In the genomic region with DNA sequence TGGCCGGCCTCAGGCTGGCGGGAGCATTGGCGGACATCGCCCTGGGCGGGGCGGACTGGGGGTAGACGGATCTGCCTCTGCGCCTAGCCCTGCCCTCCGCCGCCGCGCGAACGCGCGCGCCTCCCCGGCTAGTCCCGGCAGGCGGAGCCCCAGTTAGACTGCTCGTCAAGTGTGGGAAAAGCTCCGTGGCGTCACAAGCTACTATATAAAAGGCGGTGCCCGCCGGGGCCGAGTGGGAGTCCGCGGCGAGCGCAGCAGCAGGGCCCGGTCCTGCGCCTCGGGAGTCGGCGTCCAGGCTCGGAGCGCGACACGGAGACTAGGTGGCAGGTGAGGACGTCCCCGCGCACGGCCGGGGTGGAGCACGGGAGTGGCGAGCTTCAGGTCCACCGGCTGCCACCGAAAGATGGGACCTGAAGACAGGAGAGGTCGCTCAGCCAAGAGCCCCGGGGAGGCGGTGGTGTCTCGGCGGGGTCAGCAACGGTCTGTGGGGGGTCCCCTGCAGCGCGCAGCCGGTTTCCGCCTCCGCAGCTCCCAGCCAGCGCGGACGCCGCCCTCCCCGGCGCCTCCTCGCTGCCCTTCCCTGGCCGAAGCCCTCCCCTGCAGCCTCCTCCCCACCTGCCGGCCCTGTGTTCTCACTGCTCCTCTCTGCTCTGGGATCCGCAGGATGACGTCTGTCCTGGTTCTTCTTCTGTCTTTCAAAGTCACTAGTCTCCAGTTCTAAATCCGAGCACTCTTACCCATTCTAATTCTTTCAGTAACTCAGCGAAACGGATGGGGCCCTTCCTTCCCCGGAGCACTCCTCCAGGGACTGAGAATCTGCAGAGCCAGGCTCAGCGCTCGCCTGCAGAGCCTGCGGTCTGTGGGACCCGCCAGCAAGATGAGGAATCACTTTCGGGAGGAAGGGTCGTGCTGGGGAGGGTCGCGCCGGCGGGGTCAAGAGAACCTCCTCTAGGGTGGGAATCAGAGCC, we compare ENCODE assay signal across 1 cellular context.
A peak's percentile ranks its signal among the peaks of the same experiment; 100 is the strongest.
TF ChIP-seq lines count a peak whose summit lies in the region.

No MANE protein-coding gene starts in this region.

TF ChIP-seq in HepG2, 621 proteins besides CTCF, POLR2A, EP300 and RAD21 (continued from another document and continues in another):
- TF ChIP-seq, protein P1, sequence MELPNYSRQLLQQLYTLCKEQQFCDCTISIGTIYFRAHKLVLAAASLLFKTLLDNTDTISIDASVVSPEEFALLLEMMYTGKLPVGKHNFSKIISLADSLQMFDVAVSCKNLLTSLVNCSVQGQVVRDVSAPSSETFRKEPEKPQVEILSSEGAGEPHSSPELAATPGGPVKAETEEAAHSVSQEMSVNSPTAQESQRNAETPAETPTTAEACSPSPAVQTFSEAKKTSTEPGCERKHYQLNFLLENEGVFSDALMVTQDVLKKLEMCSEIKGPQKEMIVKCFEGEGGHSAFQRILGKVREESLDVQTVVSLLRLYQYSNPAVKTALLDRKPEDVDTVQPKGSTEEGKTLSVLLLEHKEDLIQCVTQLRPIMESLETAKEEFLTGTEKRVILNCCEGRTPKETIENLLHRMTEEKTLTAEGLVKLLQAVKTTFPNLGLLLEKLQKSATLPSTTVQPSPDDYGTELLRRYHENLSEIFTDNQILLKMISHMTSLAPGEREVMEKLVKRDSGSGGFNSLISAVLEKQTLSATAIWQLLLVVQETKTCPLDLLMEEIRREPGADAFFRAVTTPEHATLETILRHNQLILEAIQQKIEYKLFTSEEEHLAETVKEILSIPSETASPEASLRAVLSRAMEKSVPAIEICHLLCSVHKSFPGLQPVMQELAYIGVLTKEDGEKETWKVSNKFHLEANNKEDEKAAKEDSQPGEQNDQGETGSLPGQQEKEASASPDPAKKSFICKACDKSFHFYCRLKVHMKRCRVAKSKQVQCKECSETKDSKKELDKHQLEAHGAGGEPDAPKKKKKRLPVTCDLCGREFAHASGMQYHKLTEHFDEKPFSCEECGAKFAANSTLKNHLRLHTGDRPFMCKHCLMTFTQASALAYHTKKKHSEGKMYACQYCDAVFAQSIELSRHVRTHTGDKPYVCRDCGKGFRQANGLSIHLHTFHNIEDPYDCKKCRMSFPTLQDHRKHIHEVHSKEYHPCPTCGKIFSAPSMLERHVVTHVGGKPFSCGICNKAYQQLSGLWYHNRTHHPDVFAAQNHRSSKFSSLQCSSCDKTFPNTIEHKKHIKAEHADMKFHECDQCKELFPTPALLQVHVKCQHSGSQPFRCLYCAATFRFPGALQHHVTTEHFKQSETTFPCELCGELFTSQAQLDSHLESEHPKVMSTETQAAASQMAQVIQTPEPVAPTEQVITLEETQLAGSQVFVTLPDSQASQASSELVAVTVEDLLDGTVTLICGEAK (IDR thresholded peaks at IDR 0.05) = no peak
- TF ChIP-seq, protein P1 (CRISPR knock-in tag; IDR thresholded peaks at IDR 0.05) = 0 out of 2 replicates have a peak, but pooled peaks have one; percentile 25
- TF ChIP-seq SIX1 (CRISPR knock-in tag; IDR thresholded peaks at IDR 0.05; ENCODE audit: borderline replicate concordance) = no peak
- peak; percentile 95; the same call in 1 of the 2 replicates for TF ChIP-seq ZBTB4 (CRISPR knock-in tag; IDR thresholded peaks at IDR 0.05; ENCODE audit: borderline replicate concordance)
- TF ChIP-seq RBM22 (optimal IDR thresholded peaks at IDR 0.05; ENCODE audit: low read length) = no peak
- no peak for TF ChIP-seq ARID3A (IDR thresholded peaks at IDR 0.05; ENCODE audit: low read depth, low read length)
- peak; percentile 38; the same call in 1 of the 2 replicates for TF ChIP-seq CREB1 (IDR thresholded peaks at IDR 0.05)
- no peak for TF ChIP-seq CREB1 (CRISPR knock-in tag; IDR thresholded peaks at IDR 0.05)
- no peak for TF ChIP-seq ZNF530 (CRISPR knock-in tag; IDR thresholded peaks at IDR 0.05; ENCODE audit: low read depth)
- 0 out of 2 replicates have a peak, but pooled peaks have one; percentile 15 for TF ChIP-seq ATAD3A (CRISPR knock-in tag; IDR thresholded peaks at IDR 0.05)
- TF ChIP-seq ZNF672 (CRISPR knock-in tag; IDR thresholded peaks at IDR 0.05) = no peak
- peak; percentile 48; the same call in 1 of the 2 replicates for TF ChIP-seq ZBTB21 (CRISPR knock-in tag; IDR thresholded peaks at IDR 0.05)
- TF ChIP-seq JUN (CRISPR knock-in tag; IDR thresholded peaks at IDR 0.05) = 0 out of 2 replicates have a peak, but pooled peaks have one; percentile 44
- TF ChIP-seq KLF16 (CRISPR knock-in tag; IDR thresholded peaks at IDR 0.05) = 0 out of 4 replicates have a peak, but pooled peaks of 1 of the 2 experiments have one; percentile 54
- peak; percentile 92 for TF ChIP-seq ZGPAT (CRISPR knock-in tag; IDR thresholded peaks at IDR 0.05)
- no peak for TF ChIP-seq U2AF1 (optimal IDR thresholded peaks at IDR 0.05; ENCODE audit: low read depth, low read length)
- TF ChIP-seq MAZ (IDR thresholded peaks at IDR 0.05; ENCODE audit: borderline replicate concordance, low read depth, low read length) = no peak
- TF ChIP-seq MAZ (CRISPR knock-in tag; IDR thresholded peaks at IDR 0.05; ENCODE audit: low read depth) = no peak; the same call in 1 of the 2 replicates
- no peak for TF ChIP-seq HBP1 (CRISPR knock-in tag; IDR thresholded peaks at IDR 0.05; ENCODE audit: low read depth)
- TF ChIP-seq ZNF878 (CRISPR knock-in tag; IDR thresholded peaks at IDR 0.05) = no peak
- TF ChIP-seq TP53 (CRISPR knock-in tag; conservative IDR thresholded peaks at IDR 0.05) = no peak
- TF ChIP-seq MED13 (CRISPR knock-in tag; IDR thresholded peaks at IDR 0.05) = peak; percentile 43; the same call in 1 of the 2 replicates
- no peak for TF ChIP-seq STAT5B (CRISPR knock-in tag; IDR thresholded peaks at IDR 0.05)
- 0 out of 2 replicates have a peak, but pooled peaks have one; percentile 34 for TF ChIP-seq ZNF317 (CRISPR knock-in tag; IDR thresholded peaks at IDR 0.05)
- TF ChIP-seq ZNF160 (CRISPR knock-in tag; IDR thresholded peaks at IDR 0.05) = peak; percentile 60; the same call in 1 of the 2 replicates
- TF ChIP-seq, protein P2, sequence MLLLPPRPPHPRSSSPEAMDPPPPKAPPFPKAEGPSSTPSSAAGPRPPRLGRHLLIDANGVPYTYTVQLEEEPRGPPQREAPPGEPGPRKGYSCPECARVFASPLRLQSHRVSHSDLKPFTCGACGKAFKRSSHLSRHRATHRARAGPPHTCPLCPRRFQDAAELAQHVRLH (CRISPR knock-in tag; IDR thresholded peaks at IDR 0.05; ENCODE audit: borderline replicate concordance, low read depth) = peak; percentile 71; the same call in 1 of the 2 replicates
- no peak for TF ChIP-seq ZNF841 (CRISPR knock-in tag; IDR thresholded peaks at IDR 0.05; ENCODE audit: borderline replicate concordance)
- peak; percentile 70; the same call in 1 of the 2 replicates for TF ChIP-seq GMEB1 (CRISPR knock-in tag; IDR thresholded peaks at IDR 0.05; ENCODE audit: borderline replicate concordance)
- TF ChIP-seq MIER3 (CRISPR knock-in tag; IDR thresholded peaks at IDR 0.05; ENCODE audit: borderline replicate concordance) = 0 out of 2 replicates have a peak, but pooled peaks have one; percentile 19
- no peak for TF ChIP-seq THAP8 (CRISPR knock-in tag; IDR thresholded peaks at IDR 0.05; ENCODE audit: borderline replicate concordance)
- TF ChIP-seq SRF (IDR thresholded peaks at IDR 0.05; ENCODE audit: low read depth, low read length) = no peak
- no peak for TF ChIP-seq DNMT3B (CRISPR knock-in tag; conservative IDR thresholded peaks at IDR 0.05)
- TF ChIP-seq PHF20 (CRISPR knock-in tag; IDR thresholded peaks at IDR 0.05) = no peak
